ENCODE assay signal across 25 cellular contexts in the genomic region with DNA sequence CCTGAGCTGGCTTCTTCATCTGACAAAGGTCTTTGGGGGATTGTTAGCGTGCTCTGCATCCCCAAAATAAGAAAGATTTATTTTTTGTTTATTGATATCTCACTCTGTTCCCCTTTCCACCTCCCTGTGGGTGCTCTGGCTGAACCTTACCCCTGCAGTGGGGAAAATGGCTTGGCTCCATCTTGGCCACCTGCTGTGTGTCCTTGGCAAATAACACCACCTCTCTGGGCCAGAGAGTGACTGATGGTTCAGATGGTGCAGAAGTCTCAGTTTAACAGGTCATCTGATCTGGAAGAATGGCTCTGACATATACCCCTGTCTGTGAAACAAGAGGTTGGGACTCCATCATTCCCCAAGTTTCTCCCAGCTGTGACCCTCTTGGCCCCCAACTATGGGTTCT.
"Had no signal": no experiment of that assay in that cellular context is flagged by ENCODE, and none has a peak within 500 bp of the region (broad histone marks: within the 10 kb centered on the region; RNA-seq: fewer than 3 reads in every experiment).

No MANE protein-coding gene starts in this region.

- FAIRE-seq: frontal cortex had no signal

- DNase-seq: activated CD4-positive, alpha-beta memory T cell treated with anti-CD3 and anti-CD28 coated beads for 36 hours; activated CD4-positive, alpha-beta T cell treated with anti-CD3 and anti-CD28 coated beads for 36 hours; activated CD4-positive, alpha-beta T cell treated with anti-CD3 and anti-CD28 coated beads, Interleukin-2, amount 10 ng/mL, durations not matched to agents 24 days and 14 days; activated CD4-positive, CD25-positive, alpha-beta regulatory T cell; activated CD4-positive, CD25-positive, alpha-beta regulatory T cell treated with anti-CD3 and anti-CD28 coated beads, Interleukin-2, amount 50 U/mL, for 72 hours; activated CD8-positive, alpha-beta memory T cell treated with anti-CD3 and anti-CD28 coated beads, Interleukin-2, amount 10 ng/mL, durations not matched to agents 7 days and 5 days; activated CD8-positive, alpha-beta memory T cell treated with anti-CD3 and anti-CD28 coated beads, Interleukin-2, amount 50 U/mL, for 4 hours; activated CD8-positive, alpha-beta T cell treated with anti-CD3 and anti-CD28 coated beads, Interleukin-2, amount 10 ng/mL, durations not matched to agents 7 days and 5 days; activated effector memory CD4-positive, alpha-beta T cell treated with anti-CD3 and anti-CD28 coated beads, Interleukin-2, amount 50 U/mL, for 16 hours; activated naive CD4-positive, alpha-beta T cell treated with anti-CD3 and anti-CD28 coated beads for 36 hours; activated naive CD8-positive, alpha-beta T cell treated with anti-CD3 and anti-CD28 coated beads for 36 hours; activated naive CD8-positive, alpha-beta T cell treated with anti-CD3 and anti-CD28 coated beads, Interleukin-2, amount 50 U/mL, for 24 hours; activated T-cell treated with anti-CD3 and anti-CD28 coated beads, Interleukin-2, amount 50 U/mL, for 1 hour; activated T-cell treated with anti-CD3 and anti-CD28 coated beads, Interleukin-2, amount 50 U/mL, for 48 hours; adrenal gland; amygdala; aorta; body of pancreas; cerebellar nuclear complex; effector memory CD4-positive, alpha-beta T cell; endodermal cell; foreskin fibroblast; glutamatergic neuron; T-helper 2 cell had no signal
